ENCODE assay signal across 11 cellular contexts in the genomic region with DNA sequence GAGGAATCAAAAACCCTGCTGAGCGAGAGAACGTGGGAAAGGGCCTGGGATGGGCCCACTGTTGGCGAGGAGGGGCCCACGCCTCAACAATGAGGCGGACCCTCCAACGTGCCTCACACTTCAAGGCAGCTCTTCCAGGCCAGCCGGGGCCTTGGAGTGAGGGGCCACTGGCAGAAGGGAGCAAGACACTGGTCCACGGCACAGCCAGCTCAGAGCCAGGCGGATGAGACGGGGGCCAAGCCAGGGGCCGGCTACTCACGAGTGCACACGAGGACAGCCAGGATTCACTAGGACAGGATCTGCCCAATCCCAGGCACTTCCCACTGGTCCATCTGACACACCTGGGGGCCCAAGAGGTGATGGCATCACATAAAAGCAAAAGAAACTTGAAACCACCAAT. TPM values are rescaled to one million over a fixed set of nuclear protein-coding genes. Genes with fewer than 3 reads are reported as not detected.
DNase-seq lines count a peak whose midpoint lies in the region; ATAC-seq and TF ChIP-seq lines count a peak whose summit lies in the region.
"Had no signal": no experiment of that assay in that cellular context is flagged by ENCODE, and none has a peak within 500 bp of the region (broad histone marks: within the 10 kb centered on the region; RNA-seq: fewer than 3 reads in every experiment).

No MANE protein-coding gene starts in this region.

- no peaks in the 10 kb centered on the region for H3K36me3 ChIP-seq in gastrocnemius medialis

- no peak overlapping the region for H3K56ac ChIP-seq in H9 (ENCODE audit: insufficient read length, low read depth, low read length)

- no peak for TF ChIP-seq POLR2A in gastrocnemius medialis (IDR thresholded peaks at IDR 0.05)

- no peaks in the 10 kb centered on the region; the same call in 1 of the 2 replicates for H3K79me2 ChIP-seq in H9 (ENCODE audit: insufficient read depth, low read length)

- H3K27ac ChIP-seq in 22Rv1, result 0 out of 2 replicates have a peak overlapping the region, but pooled peaks have one; percentile 20
- no peak overlapping the region for H3K27ac ChIP-seq in H9 (ENCODE audit: insufficient read length, low read depth, low read length)
- peak overlapping the region; percentile 94 to 99 (median 98) for H3K27ac ChIP-seq in gastrocnemius medialis

- no peaks in the 10 kb centered on the region for H3K23me2 ChIP-seq in H9 (ENCODE audit: insufficient read length, low read depth, low read length, poor library complexity, severe bottlenecking)

- DNase-seq in H9 (no peak), gastrocnemius medialis (no peak), HuH-7.5 (ENCODE audit: low spot score) (no peak), GF-D8 (lab: John Stamatoyannopoulos, UW) (no peak), cortex of kidney (lab: John Stamatoyannopoulos, UW) (no peak)
- no peak for DNase-seq in effector memory CD8-positive, alpha-beta T cell
- DNase-seq: AML-193, SHP77 had no signal

- no peak for ATAC-seq in effector memory CD8-positive, alpha-beta T cell (replicated peaks)
- no peak for ATAC-seq in gastrocnemius medialis
- ATAC-seq in GM19023 (IDR thresholded peaks at IDR 0.05; ENCODE audit: unreplicated experiment), result no peak
- ATAC-seq: GM12878 had no signal

- no peak for TF ChIP-seq CTCF in 22Rv1 (IDR thresholded peaks at IDR 0.05)
- no peak for TF ChIP-seq CTCF in H9 (conservative IDR thresholded peaks at IDR 0.05)
- no peak for TF ChIP-seq CTCF in gastrocnemius medialis (IDR thresholded peaks at IDR 0.05 in 4 of 5, conservative IDR thresholded peaks at IDR 0.05 in 1 of 5)

- no peak overlapping the region for H3K4ac ChIP-seq in H9 (ENCODE audit: low read depth, low read length)

- no peak overlapping the region for H2AK5ac ChIP-seq in H9 (ENCODE audit: insufficient read length, low read length)

- H3K27me3 ChIP-seq in H9 (ENCODE audit: insufficient read depth, low read length) (no peaks in the 10 kb centered on the region), gastrocnemius medialis (no peaks in the 10 kb centered on the region)

- H3K9ac ChIP-seq in H9 (ENCODE audit: extremely low read depth, insufficient read length, low read length), result no peak overlapping the region

- H3T11ph ChIP-seq in H9 (ENCODE audit: low read length), result no peak overlapping the region

- H2BK5ac ChIP-seq in H9 (ENCODE audit: insufficient read length, low read length), result no peak overlapping the region

- H2AFZ ChIP-seq in H9 (ENCODE audit: low read length), result no peak overlapping the region

- H3K14ac ChIP-seq in H9 (ENCODE audit: insufficient read depth, low read length), result no peak overlapping the region

- no peak overlapping the region for H4K5ac ChIP-seq in H9 (ENCODE audit: insufficient read length, low read depth, low read length)

- no peak overlapping the region for H3K4me3 ChIP-seq in gastrocnemius medialis
- H3K4me3 ChIP-seq: GM12878 had no signal

- in situ Hi-C loops in gastrocnemius medialis (cut with MboI; ENCODE audit: low sequenced_read_pairs in 4 of 4), result no loop called here

- no peak overlapping the region for H3K4me2 ChIP-seq in H9 (ENCODE audit: insufficient read depth, insufficient read length, low read length)

- intact Hi-C loops in gastrocnemius medialis (cut with DNase I; ENCODE audit: low total_unique reads), result no loop called here

- H4K8ac ChIP-seq in H9 (replicated peaks; ENCODE audit: insufficient read length, low read depth, low read length), result no peak overlapping the region

- no peak overlapping the region for H2BK120ac ChIP-seq in H9 (ENCODE audit: low read depth, low read length, poor library complexity, severe bottlenecking)

- WGBS in H9 (ENCODE audit: extremely low coverage, insufficient read length, low lambda C conversion rate), result no CpG with 5 or more reads among the region's 13 CpGs

- H3K23ac ChIP-seq in H9 (ENCODE audit: insufficient read length, low read depth, low read length), result no peak overlapping the region

- H2BK20ac ChIP-seq in H9 (ENCODE audit: low read depth, low read length, poor library complexity, severe bottlenecking), result no peak overlapping the region

- H3K36me3 Mint-ChIP-seq in H9 (ENCODE audit: insufficient read depth in 1 of 3, low read depth in 3 of 3), result no peaks in the 10 kb centered on the region
- peaks cover 74% of the 10 kb centered on the region for H3K36me3 Mint-ChIP-seq in effector memory CD8-positive, alpha-beta T cell (ENCODE audit: insufficient read depth)

- H3K27ac Mint-ChIP-seq in H9, result peak overlapping the region; percentile 8 to 61 (median 20); a peak in 4 of 7 replicates
- H3K27ac Mint-ChIP-seq in effector memory CD8-positive, alpha-beta T cell, result peak overlapping the region; percentile 94 to 99

- no peaks in the 10 kb centered on the region; the same call in 1 of the 2 replicates for H3K27me3 Mint-ChIP-seq in H9 (ENCODE audit: low read depth)
- H3K27me3 Mint-ChIP-seq in effector memory CD8-positive, alpha-beta T cell, result no peaks in the 10 kb centered on the region

- peaks cover 3% of the 10 kb centered on the region for H3K79me1 ChIP-seq in H9 (ENCODE audit: insufficient read depth, low read depth, low read length, poor library complexity, severe bottlenecking)

- H2BK12ac ChIP-seq in H9 (ENCODE audit: insufficient read length, low read depth, low read length), result no peak overlapping the region

- no peaks in the 10 kb centered on the region for H3K9me3 Mint-ChIP-seq in H9
- no peaks in the 10 kb centered on the region for H3K9me3 Mint-ChIP-seq in effector memory CD8-positive, alpha-beta T cell

- peaks cover 8 to 9% of the 10 kb centered on the region in 2 experiments for H3K4me1 Mint-ChIP-seq in H9
- H3K4me1 Mint-ChIP-seq in effector memory CD8-positive, alpha-beta T cell (ENCODE audit: low read depth in 2 of 2), result peaks cover 77 to 88% of the 10 kb centered on the region in 2 donors

- H3K4me3 Mint-ChIP-seq in H9, result no peak overlapping the region
- peak overlapping the region; percentile 60 to 92 for H3K4me3 Mint-ChIP-seq in effector memory CD8-positive, alpha-beta T cell

- H3K4me1 ChIP-seq in H9 (ENCODE audit: insufficient read depth, low read length) (no peaks in the 10 kb centered on the region), gastrocnemius medialis (peaks cover 98% of the 10 kb centered on the region in 2 donors)

- H2BK15ac ChIP-seq in H9 (ENCODE audit: low read depth, low read length), result no peak overlapping the region

- no peak overlapping the region for H3K18ac ChIP-seq in H9 (ENCODE audit: insufficient read length, low read depth, low read length)

- no peaks in the 10 kb centered on the region for H3K9me3 ChIP-seq in H9 (ENCODE audit: control insufficient read depth, low read depth, low read length)
- no peaks in the 10 kb centered on the region for H3K9me3 ChIP-seq in gastrocnemius medialis

- peaks cover 3% of the 10 kb centered on the region for H4K20me1 ChIP-seq in H9 (ENCODE audit: control insufficient read depth, insufficient read depth, insufficient read length)

- no peak overlapping the region for H4K91ac ChIP-seq in H9 (ENCODE audit: insufficient read length, low read depth, low read length)

RNA-seq across cellular contexts. Expression of gene ELL, which starts 20.5 kb away (rescaled TPM):
- total RNA-seq in H9 (2021) (15.5 and 17.0 TPM in 2 replicates), gastrocnemius medialis (10 to 100 TPM; 21.8 to 30.8 (median 27.3) TPM)

RNA-seq across cellular contexts. Expression of gene FKBP8, which starts 42.0 kb away (rescaled TPM):
- total RNA-seq in H9 (2021) (308 and 310 TPM in 2 replicates), gastrocnemius medialis (100 to 1,000 TPM; 157 to 195 (median 184) TPM)

RNA-seq across cellular contexts. Expression of gene KXD1, which starts 56.3 kb away (rescaled TPM):
- total RNA-seq in H9 (2021) (138 and 143 TPM in 2 replicates), gastrocnemius medialis (100 to 1,000 TPM in 3 of 4 donors, 10 to 100 TPM in 1; 97.1 to 155 (median 106) TPM)

Comparison
In these comparisons a context has a peak if more than half of its experiments do, and no peak if none do; other contexts are left out.
1. H3K4me3 Mint-ChIP-seq: peak in effector memory CD8-positive, alpha-beta T cell (2 of 2); none in H9 (0 of 2).